Comparison of ENCODE assay signal across 2 cellular contexts in the genomic region with DNA sequence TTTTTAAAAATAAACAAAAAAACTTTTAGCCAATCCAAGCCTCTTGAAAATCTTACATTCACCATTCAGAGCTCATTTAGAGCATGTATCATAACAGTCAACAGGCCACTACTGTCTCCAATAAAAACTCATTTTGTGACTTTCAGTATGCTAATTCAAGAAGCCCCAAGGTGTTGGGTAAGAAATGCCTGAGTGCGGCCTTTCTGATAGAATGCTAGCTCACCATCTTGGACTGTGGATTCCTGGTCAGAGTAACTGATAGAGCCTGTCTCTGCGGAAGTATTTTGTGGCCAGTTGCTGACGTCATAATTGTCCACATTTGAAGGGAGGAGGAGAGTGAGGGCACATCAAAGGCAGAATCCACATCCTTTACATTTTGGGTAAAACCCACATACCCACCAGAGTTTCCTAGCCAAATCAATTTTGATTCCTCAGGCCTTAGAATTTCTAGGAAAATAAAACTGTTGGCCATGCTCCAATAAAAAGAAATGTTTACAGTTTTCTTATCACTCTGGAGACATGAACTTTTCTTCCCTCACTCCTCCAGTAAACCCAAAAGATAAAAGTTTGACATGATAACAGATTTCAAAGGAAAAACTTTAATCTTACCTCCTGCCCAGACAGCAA.
TF ChIP-seq lines count a peak whose summit lies in the region.

No MANE protein-coding gene starts in this region.

TF ChIP-seq in K562, 482 proteins besides CTCF, POLR2A, EP300 and RAD21 (continues in another document):
- TF ChIP-seq, protein P1, sequence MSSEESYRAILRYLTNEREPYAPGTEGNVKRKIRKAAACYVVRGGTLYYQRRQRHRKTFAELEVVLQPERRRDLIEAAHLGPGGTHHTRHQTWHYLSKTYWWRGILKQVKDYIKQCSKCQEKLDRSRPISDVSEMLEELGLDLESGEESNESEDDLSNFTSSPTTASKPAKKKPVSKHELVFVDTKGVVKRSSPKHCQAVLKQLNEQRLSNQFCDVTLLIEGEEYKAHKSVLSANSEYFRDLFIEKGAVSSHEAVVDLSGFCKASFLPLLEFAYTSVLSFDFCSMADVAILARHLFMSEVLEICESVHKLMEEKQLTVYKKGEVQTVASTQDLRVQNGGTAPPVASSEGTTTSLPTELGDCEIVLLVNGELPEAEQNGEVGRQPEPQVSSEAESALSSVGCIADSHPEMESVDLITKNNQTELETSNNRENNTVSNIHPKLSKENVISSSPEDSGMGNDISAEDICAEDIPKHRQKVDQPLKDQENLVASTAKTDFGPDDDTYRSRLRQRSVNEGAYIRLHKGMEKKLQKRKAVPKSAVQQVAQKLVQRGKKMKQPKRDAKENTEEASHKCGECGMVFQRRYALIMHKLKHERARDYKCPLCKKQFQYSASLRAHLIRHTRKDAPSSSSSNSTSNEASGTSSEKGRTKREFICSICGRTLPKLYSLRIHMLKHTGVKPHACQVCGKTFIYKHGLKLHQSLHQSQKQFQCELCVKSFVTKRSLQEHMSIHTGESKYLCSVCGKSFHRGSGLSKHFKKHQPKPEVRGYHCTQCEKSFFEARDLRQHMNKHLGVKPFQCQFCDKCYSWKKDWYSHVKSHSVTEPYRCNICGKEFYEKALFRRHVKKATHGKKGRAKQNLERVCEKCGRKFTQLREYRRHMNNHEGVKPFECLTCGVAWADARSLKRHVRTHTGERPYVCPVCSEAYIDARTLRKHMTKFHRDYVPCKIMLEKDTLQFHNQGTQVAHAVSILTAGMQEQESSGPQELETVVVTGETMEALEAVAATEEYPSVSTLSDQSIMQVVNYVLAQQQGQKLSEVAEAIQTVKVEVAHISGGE (CRISPR knock-in tag; IDR thresholded peaks at IDR 0.05) = 0 out of 6 replicates have a peak, but pooled peaks of 1 of the 3 experiments have one; percentile 30
- TF ChIP-seq MCM2 (IDR thresholded peaks at IDR 0.05; ENCODE audit: low read depth) = no peak
- TF ChIP-seq ATF1 (CRISPR knock-in tag; IDR thresholded peaks at IDR 0.05) = peak; percentile 35; the same call in 1 of the 2 replicates
- TF ChIP-seq ATF1 (tag; IDR thresholded peaks at IDR 0.05) = peak; percentile 96
- TF ChIP-seq ZNF134 (CRISPR knock-in tag; conservative IDR thresholded peaks at IDR 0.05) = no peak
- no peak for TF ChIP-seq BRF1 (IDR thresholded peaks at IDR 0.05; ENCODE audit: borderline replicate concordance, extremely low read depth, insufficient read length)
- no peak for TF ChIP-seq CBX3 (IDR thresholded peaks at IDR 0.05; ENCODE audit: borderline replicate concordance in 1 of 2, low read length in 2 of 2)
- peak; percentile 56 for TF ChIP-seq CBFA2T3 (IDR thresholded peaks at IDR 0.05)
- no peak for TF ChIP-seq RB1 (IDR thresholded peaks at IDR 0.05; ENCODE audit: low read depth)
- TF ChIP-seq, protein P2, sequence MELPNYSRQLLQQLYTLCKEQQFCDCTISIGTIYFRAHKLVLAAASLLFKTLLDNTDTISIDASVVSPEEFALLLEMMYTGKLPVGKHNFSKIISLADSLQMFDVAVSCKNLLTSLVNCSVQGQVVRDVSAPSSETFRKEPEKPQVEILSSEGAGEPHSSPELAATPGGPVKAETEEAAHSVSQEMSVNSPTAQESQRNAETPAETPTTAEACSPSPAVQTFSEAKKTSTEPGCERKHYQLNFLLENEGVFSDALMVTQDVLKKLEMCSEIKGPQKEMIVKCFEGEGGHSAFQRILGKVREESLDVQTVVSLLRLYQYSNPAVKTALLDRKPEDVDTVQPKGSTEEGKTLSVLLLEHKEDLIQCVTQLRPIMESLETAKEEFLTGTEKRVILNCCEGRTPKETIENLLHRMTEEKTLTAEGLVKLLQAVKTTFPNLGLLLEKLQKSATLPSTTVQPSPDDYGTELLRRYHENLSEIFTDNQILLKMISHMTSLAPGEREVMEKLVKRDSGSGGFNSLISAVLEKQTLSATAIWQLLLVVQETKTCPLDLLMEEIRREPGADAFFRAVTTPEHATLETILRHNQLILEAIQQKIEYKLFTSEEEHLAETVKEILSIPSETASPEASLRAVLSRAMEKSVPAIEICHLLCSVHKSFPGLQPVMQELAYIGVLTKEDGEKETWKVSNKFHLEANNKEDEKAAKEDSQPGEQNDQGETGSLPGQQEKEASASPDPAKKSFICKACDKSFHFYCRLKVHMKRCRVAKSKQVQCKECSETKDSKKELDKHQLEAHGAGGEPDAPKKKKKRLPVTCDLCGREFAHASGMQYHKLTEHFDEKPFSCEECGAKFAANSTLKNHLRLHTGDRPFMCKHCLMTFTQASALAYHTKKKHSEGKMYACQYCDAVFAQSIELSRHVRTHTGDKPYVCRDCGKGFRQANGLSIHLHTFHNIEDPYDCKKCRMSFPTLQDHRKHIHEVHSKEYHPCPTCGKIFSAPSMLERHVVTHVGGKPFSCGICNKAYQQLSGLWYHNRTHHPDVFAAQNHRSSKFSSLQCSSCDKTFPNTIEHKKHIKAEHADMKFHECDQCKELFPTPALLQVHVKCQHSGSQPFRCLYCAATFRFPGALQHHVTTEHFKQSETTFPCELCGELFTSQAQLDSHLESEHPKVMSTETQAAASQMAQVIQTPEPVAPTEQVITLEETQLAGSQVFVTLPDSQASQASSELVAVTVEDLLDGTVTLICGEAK (IDR thresholded peaks at IDR 0.05) = peak; percentile 90
- TF ChIP-seq, protein P2 (CRISPR knock-in tag; IDR thresholded peaks at IDR 0.05) = no peak
- no peak for TF ChIP-seq ZNF347 (CRISPR knock-in tag; IDR thresholded peaks at IDR 0.05; ENCODE audit: low read depth)

TF ChIP-seq in GM23338, 12 proteins besides CTCF, POLR2A, EP300 and RAD21:
- TF ChIP-seq ZNF331 (CRISPR knock-in tag; IDR thresholded peaks at IDR 0.05; ENCODE audit: low read depth) = no peak
- no peak for TF ChIP-seq ETS1 (IDR thresholded peaks at IDR 0.05)
- no peak for TF ChIP-seq POLR2AphosphoS5 (IDR thresholded peaks at IDR 0.05; ENCODE audit: low read depth)
- TF ChIP-seq CREB1 (CRISPR knock-in tag; IDR thresholded peaks at IDR 0.05; ENCODE audit: low read depth) = no peak
- TF ChIP-seq ZNF114 (CRISPR knock-in tag; IDR thresholded peaks at IDR 0.05) = no peak
- no peak for TF ChIP-seq ZNF462 (CRISPR knock-in tag; IDR thresholded peaks at IDR 0.05)
- no peak for TF ChIP-seq JUNB (IDR thresholded peaks at IDR 0.05; ENCODE audit: unreplicated experiment)
- TF ChIP-seq, protein P3, sequence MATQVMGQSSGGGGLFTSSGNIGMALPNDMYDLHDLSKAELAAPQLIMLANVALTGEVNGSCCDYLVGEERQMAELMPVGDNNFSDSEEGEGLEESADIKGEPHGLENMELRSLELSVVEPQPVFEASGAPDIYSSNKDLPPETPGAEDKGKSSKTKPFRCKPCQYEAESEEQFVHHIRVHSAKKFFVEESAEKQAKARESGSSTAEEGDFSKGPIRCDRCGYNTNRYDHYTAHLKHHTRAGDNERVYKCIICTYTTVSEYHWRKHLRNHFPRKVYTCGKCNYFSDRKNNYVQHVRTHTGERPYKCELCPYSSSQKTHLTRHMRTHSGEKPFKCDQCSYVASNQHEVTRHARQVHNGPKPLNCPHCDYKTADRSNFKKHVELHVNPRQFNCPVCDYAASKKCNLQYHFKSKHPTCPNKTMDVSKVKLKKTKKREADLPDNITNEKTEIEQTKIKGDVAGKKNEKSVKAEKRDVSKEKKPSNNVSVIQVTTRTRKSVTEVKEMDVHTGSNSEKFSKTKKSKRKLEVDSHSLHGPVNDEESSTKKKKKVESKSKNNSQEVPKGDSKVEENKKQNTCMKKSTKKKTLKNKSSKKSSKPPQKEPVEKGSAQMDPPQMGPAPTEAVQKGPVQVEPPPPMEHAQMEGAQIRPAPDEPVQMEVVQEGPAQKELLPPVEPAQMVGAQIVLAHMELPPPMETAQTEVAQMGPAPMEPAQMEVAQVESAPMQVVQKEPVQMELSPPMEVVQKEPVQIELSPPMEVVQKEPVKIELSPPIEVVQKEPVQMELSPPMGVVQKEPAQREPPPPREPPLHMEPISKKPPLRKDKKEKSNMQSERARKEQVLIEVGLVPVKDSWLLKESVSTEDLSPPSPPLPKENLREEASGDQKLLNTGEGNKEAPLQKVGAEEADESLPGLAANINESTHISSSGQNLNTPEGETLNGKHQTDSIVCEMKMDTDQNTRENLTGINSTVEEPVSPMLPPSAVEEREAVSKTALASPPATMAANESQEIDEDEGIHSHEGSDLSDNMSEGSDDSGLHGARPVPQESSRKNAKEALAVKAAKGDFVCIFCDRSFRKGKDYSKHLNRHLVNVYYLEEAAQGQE (IDR thresholded peaks at IDR 0.05; ENCODE audit: unreplicated experiment) = no peak
- no peak for TF ChIP-seq EZH2 (IDR thresholded peaks at IDR 0.05; ENCODE audit: low read depth, unreplicated experiment)
